ENCODE assay signal across 9 cellular contexts in the genomic region with DNA sequence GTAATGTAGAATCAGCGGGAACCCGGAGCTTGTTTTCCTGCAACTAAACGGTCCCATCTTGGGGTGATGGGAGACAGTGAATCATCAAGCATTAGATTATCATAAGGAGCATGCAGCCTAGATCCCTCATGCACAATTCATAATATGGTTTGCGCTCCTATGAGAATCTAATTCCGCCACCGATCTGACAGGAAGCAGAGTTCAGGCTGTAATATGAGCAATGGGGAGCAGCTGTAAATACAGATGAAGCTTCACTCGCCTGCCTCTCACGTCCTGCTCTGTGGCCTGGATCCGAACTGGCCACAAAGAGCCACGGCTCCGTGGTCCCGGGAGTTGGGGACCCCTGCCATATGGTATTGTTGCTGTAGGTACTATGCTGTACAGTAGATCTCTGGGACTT. TPM values are rescaled to one million over a fixed set of nuclear protein-coding genes. Genes with fewer than 3 reads are reported as not detected.
DNase-seq lines count a peak whose midpoint lies in the region; ATAC-seq, FAIRE-seq and TF ChIP-seq lines count a peak whose summit lies in the region.
"Had no signal": no experiment of that assay in that cellular context is flagged by ENCODE, and none has a peak within 500 bp of the region (broad histone marks: within the 10 kb centered on the region; RNA-seq: fewer than 3 reads in every experiment).

No MANE protein-coding gene starts in this region.

- ATAC-seq in HG02588 (IDR thresholded peaks at IDR 0.05; ENCODE audit: unreplicated experiment) (peak; percentile 47), lower lobe of right lung (peak in 1 of 2 donors; percentile 27), GM18519 (IDR thresholded peaks at IDR 0.05; ENCODE audit: low FRiP score, unreplicated experiment) (no peak)

- no peaks in the 10 kb centered on the region for H3K27me3 ChIP-seq in CD4-positive, alpha-beta memory T cell (ENCODE audit: insufficient read depth, low read length)
- no peaks in the 10 kb centered on the region for H3K27me3 ChIP-seq in lower lobe of right lung (ENCODE audit: low read depth)

- no peak for FAIRE-seq in HTR-8/SVneo (lab: Jason Lieb, UNC)

- H3K27ac ChIP-seq in CD4-positive, alpha-beta memory T cell (ENCODE audit: low read depth, low read length), result peak overlapping the region; percentile 66
- H3K27ac ChIP-seq in lower lobe of right lung, result peak overlapping the region; percentile 75

- H3K36me3 Mint-ChIP-seq in CD4-positive, alpha-beta memory T cell, result peaks cover 36 to 39% of the 10 kb centered on the region in 2 donors
- H3K36me3 Mint-ChIP-seq in activated T-cell treated with anti-CD3 and anti-CD28 coated beads, Interleukin-2, amount 50 U/mL, for 24 hours (ENCODE audit: low read depth), result peaks cover 47% of the 10 kb centered on the region
- peaks cover 4% of the 10 kb centered on the region for H3K36me3 Mint-ChIP-seq in endothelial cell (ENCODE audit: low read depth, unreplicated experiment)

- peaks cover 0 to 22% (median 10%) of the 10 kb centered on the region in 8 donors for H3K9me3 Mint-ChIP-seq in CD4-positive, alpha-beta memory T cell
- H3K9me3 Mint-ChIP-seq in activated T-cell treated with anti-CD3 and anti-CD28 coated beads, Interleukin-2, amount 50 U/mL, for 24 hours, result peaks cover 15% of the 10 kb centered on the region
- H3K9me3 Mint-ChIP-seq in endothelial cell (ENCODE audit: unreplicated experiment), result peaks cover 3% of the 10 kb centered on the region

- peak overlapping the region; percentile 90 to 97 (median 93) for H3K4me3 Mint-ChIP-seq in CD4-positive, alpha-beta memory T cell
- peak overlapping the region; percentile 79 for H3K4me3 Mint-ChIP-seq in activated T-cell treated with anti-CD3 and anti-CD28 coated beads, Interleukin-2, amount 50 U/mL, for 24 hours
- H3K4me3 Mint-ChIP-seq in endothelial cell (ENCODE audit: unreplicated experiment), result no peak overlapping the region

- peaks cover 61% of the 10 kb centered on the region for H3K4me1 ChIP-seq in CD4-positive, alpha-beta memory T cell (ENCODE audit: insufficient read depth, low read length)
- peaks cover 29% of the 10 kb centered on the region for H3K4me1 ChIP-seq in lower lobe of right lung

- POLR2A ChIA-PET in CD4-positive, alpha-beta memory T cell (lab: Charles Lee; ENCODE audit: partially characterized antibody), result interaction anchor here (0.5 to 1.0 kb wide), 4 partner anchors 25 to 673 kb away, joined by 3 to 8 read pairs (median 4); partner anchors contain the start of gene FUBP1

- peak; percentile 30 to 46 (median 40) for DNase-seq in CD4-positive, alpha-beta memory T cell
- peak; percentile 56 for DNase-seq in activated T-cell treated with anti-CD3 and anti-CD28 coated beads, Interleukin-2, amount 50 U/mL, for 24 hours
- DNase-seq in lower lobe of right lung (no peak), NCI-H1105 (lab: John Stamatoyannopoulos, UW) (no peak), endothelial cell (ENCODE audit: low spot score) (no peak), HTR-8/SVneo (ENCODE audit: insufficient read length, low spot score) (no peak)

- peak overlapping the region; percentile 68 to 73 for H3K4me3 ChIP-seq in CD4-positive, alpha-beta memory T cell (ENCODE audit: low read length in 2 of 2)
- peak overlapping the region; percentile 51 for H3K4me3 ChIP-seq in lower lobe of right lung

- no peaks in the 10 kb centered on the region for H3K9me3 ChIP-seq in CD4-positive, alpha-beta memory T cell (ENCODE audit: control insufficient read depth in 1 of 2, low read length in 2 of 2)
- H3K9me3 ChIP-seq in lower lobe of right lung, result no peaks in the 10 kb centered on the region

- CTCF ChIA-PET in CD4-positive, alpha-beta memory T cell (lab: Charles Lee; ENCODE audit: partially characterized antibody), result interaction anchor here (0.6 to 1.3 kb wide), 6 partner anchors 22 to 34 kb away, joined by 3 to 8 read pairs (median 4); partner anchors contain the start of gene IFI44L

- H3K27me3 Mint-ChIP-seq in CD4-positive, alpha-beta memory T cell, result no peaks in the 10 kb centered on the region
- no peaks in the 10 kb centered on the region for H3K27me3 Mint-ChIP-seq in activated T-cell treated with anti-CD3 and anti-CD28 coated beads, Interleukin-2, amount 50 U/mL, for 24 hours
- no peaks in the 10 kb centered on the region for H3K27me3 Mint-ChIP-seq in endothelial cell (ENCODE audit: unreplicated experiment)

- H3K27ac Mint-ChIP-seq in CD4-positive, alpha-beta memory T cell, result peak overlapping the region; percentile 88 to 97 (median 94)
- peak overlapping the region; percentile 74 for H3K27ac Mint-ChIP-seq in activated T-cell treated with anti-CD3 and anti-CD28 coated beads, Interleukin-2, amount 50 U/mL, for 24 hours
- H3K27ac Mint-ChIP-seq in endothelial cell (ENCODE audit: unreplicated experiment), result no peak overlapping the region

- H3K36me3 ChIP-seq in CD4-positive, alpha-beta memory T cell (ENCODE audit: insufficient read depth, low read length), result peaks cover 10% of the 10 kb centered on the region
- peaks cover 14% of the 10 kb centered on the region for H3K36me3 ChIP-seq in lower lobe of right lung

- TF ChIP-seq CTCF in lower lobe of right lung (IDR thresholded peaks at IDR 0.05), result no peak
- TF ChIP-seq CTCF in endothelial cell (IDR thresholded peaks at IDR 0.05; ENCODE audit: unreplicated experiment), result no peak

- H3K4me1 Mint-ChIP-seq in CD4-positive, alpha-beta memory T cell, result peaks cover 36 to 77% (median 59%) of the 10 kb centered on the region in 4 donors
- H3K4me1 Mint-ChIP-seq in activated T-cell treated with anti-CD3 and anti-CD28 coated beads, Interleukin-2, amount 50 U/mL, for 24 hours (ENCODE audit: low read depth), result peaks cover 67% of the 10 kb centered on the region
- H3K4me1 Mint-ChIP-seq in endothelial cell (ENCODE audit: unreplicated experiment), result no peaks in the 10 kb centered on the region

- intact Hi-C loops in CD4-positive, alpha-beta memory T cell (cut with micrococcal nuclease), result loop anchor here (1.0 kb wide), 1 partner anchor 25 kb away; no protein-coding TSS in a partner anchor
- intact Hi-C loops in lower lobe of right lung (cut with DNase I), result no loop called here

RNA-seq across cellular contexts. Expression of gene IFI44, which starts 1.6 kb away (rescaled TPM):
- total RNA-seq in CD4-positive, alpha-beta memory T cell, result 10 to 100 TPM; 45.6 to 49.4 TPM
- polyA plus RNA-seq in CD4-positive, alpha-beta memory T cell, result 10 to 100 TPM; 20.2 to 43.6 TPM
- 80.5 TPM for total RNA-seq in lower lobe of right lung
- 0.69 TPM for total RNA-seq in endothelial cell (ENCODE audit: unreplicated experiment)

RNA-seq across cellular contexts. Expression of gene IFI44L, which starts 31.0 kb away (rescaled TPM):
- 1 to 10 TPM; 4.5 to 5.3 TPM for total RNA-seq in CD4-positive, alpha-beta memory T cell
- polyA plus RNA-seq in CD4-positive, alpha-beta memory T cell, result 10 to 100 TPM; 12.4 to 13.6 TPM
- total RNA-seq in lower lobe of right lung, result 52.9 TPM
- total RNA-seq in endothelial cell (ENCODE audit: unreplicated experiment), result 0.59 TPM
- total RNA-seq: bronchial epithelial cell had no signal

Comparison
In these comparisons a context has a peak if more than half of its experiments do, and no peak if none do; other contexts are left out.
1. DNase-seq: peak in CD4-positive, alpha-beta memory T cell (5 of 5) and activated T-cell treated with anti-CD3 and anti-CD28 coated beads, Interleukin-2, amount 50 U/mL, for 24 hours (single experiment); none in lower lobe of right lung (single experiment), NCI-H1105 (single experiment), endothelial cell (single experiment) and HTR-8/SVneo (single experiment).
2. RNA of gene IFI44, which starts 1.6 kb away (total RNA-seq): 80.5 TPM in lower lobe of right lung (single experiment) and 45.6 to 49.4 TPM in CD4-positive, alpha-beta memory T cell; 0.69 TPM in endothelial cell (single experiment); every median in the first group is over 10 times any median in the second.